ENCODE assay signal across 9 cellular contexts in genomic region chr2:187497858-187498463, GRCh38. TPM values are rescaled to one million over a fixed set of nuclear protein-coding genes. Genes with fewer than 3 reads are reported as not detected.
DNase-seq lines count a peak whose midpoint lies in the region; ATAC-seq and TF ChIP-seq lines count a peak whose summit lies in the region.
"Had no signal": no experiment of that assay in that cellular context is flagged by ENCODE, and none has a peak within 500 bp of the region (broad histone marks: within the 10 kb centered on the region; RNA-seq: fewer than 3 reads in every experiment).

No MANE protein-coding gene starts in this region.

- no peak overlapping the region for H3K4me2 ChIP-seq in H9 (ENCODE audit: insufficient read depth, insufficient read length, low read length)

- H2BK20ac ChIP-seq in H9 (ENCODE audit: low read depth, low read length, poor library complexity, severe bottlenecking), result no peak overlapping the region

- H3K9me3 ChIP-seq in H9 (ENCODE audit: control insufficient read depth, low read depth, low read length) (peaks cover 14% of the 10 kb centered on the region), adipocyte (ENCODE audit: control insufficient read depth, low read length) (no peaks in the 10 kb centered on the region)
- H3K9me3 ChIP-seq: SJCRH30 had no signal

- H4K20me1 ChIP-seq in H9 (ENCODE audit: control insufficient read depth, insufficient read depth, insufficient read length), result no peaks in the 10 kb centered on the region

- no peaks in the 10 kb centered on the region for H3K27me3 ChIP-seq in H9 (ENCODE audit: insufficient read depth, low read length)
- H3K27me3 ChIP-seq in adipocyte (replicated peaks; ENCODE audit: control insufficient read depth, insufficient read depth, low read length), result no peaks in the 10 kb centered on the region
- H3K27me3 ChIP-seq: SJCRH30 had no signal

- no peaks in the 10 kb centered on the region for H3K79me2 ChIP-seq in H9 (ENCODE audit: insufficient read depth, low read length)

- no peak overlapping the region for H4K5ac ChIP-seq in H9 (ENCODE audit: insufficient read length, low read depth, low read length)

- no peak overlapping the region for H2BK5ac ChIP-seq in H9 (ENCODE audit: insufficient read length, low read length)

- peaks cover 14% of the 10 kb centered on the region for H3K36me3 ChIP-seq in adipocyte (ENCODE audit: control insufficient read depth, insufficient read depth, low read length, severe bottlenecking)

- no peak overlapping the region for H2AFZ ChIP-seq in H9 (ENCODE audit: low read length)

- no peak overlapping the region for H2BK12ac ChIP-seq in H9 (ENCODE audit: insufficient read length, low read depth, low read length)

- no peak overlapping the region for H3K23ac ChIP-seq in H9 (ENCODE audit: insufficient read length, low read depth, low read length)

- peak; percentile 8 for DNase-seq in AG10803 (ENCODE audit: low read depth)
- DNase-seq in H9, result no peak
- DNase-seq in adipocyte (ENCODE audit: low read depth), result peak; percentile 73
- peak; percentile 4 for DNase-seq in kidney tubule cell (ENCODE audit: low spot score)
- DNase-seq in NCI-H1436 treated with DMSO at 0.1 percent for 48 hours (lab: John Stamatoyannopoulos, UW), result no peak
- DNase-seq in activated CD8-positive, alpha-beta memory T cell treated with anti-CD3 and anti-CD28 coated beads, Interleukin-2, amount 50 U/mL, for 48 hours, result no peak

- H3K18ac ChIP-seq in H9 (ENCODE audit: insufficient read length, low read depth, low read length), result no peak overlapping the region

- peaks cover 5 to 12% of the 10 kb centered on the region in 2 experiments; a peak in 3 of 4 replicates for H3K4me1 Mint-ChIP-seq in H9

- H3K27ac Mint-ChIP-seq in H9, result no peak overlapping the region

- H2BK15ac ChIP-seq in H9 (ENCODE audit: low read depth, low read length), result no peak overlapping the region

- H3K27ac ChIP-seq in H9 (ENCODE audit: insufficient read length, low read depth, low read length), result no peak overlapping the region
- H3K27ac ChIP-seq: SJCRH30 had no signal

- no CpG with 5 or more reads among the region's 1 CpG for WGBS in H9 (ENCODE audit: extremely low coverage, insufficient read length, low lambda C conversion rate)

- H2BK120ac ChIP-seq in H9 (ENCODE audit: low read depth, low read length, poor library complexity, severe bottlenecking), result no peak overlapping the region

- TF ChIP-seq CTCF in AG10803 (conservative IDR thresholded peaks at IDR 0.05; ENCODE audit: low read length) (peak; percentile 65), H9 (conservative IDR thresholded peaks at IDR 0.05) (peak; percentile 74)

- no peak overlapping the region for H4K8ac ChIP-seq in H9 (replicated peaks; ENCODE audit: insufficient read length, low read depth, low read length)

- peaks cover 9 to 19% (median 15%) of the 10 kb centered on the region in 3 experiments for H3K36me3 Mint-ChIP-seq in H9 (ENCODE audit: insufficient read depth in 1 of 3, low read depth in 3 of 3)

- no peaks in the 10 kb centered on the region; the same call in 1 of the 2 replicates for H3K27me3 Mint-ChIP-seq in H9 (ENCODE audit: low read depth)

- H3K4me1 ChIP-seq in H9 (ENCODE audit: insufficient read depth, low read length), result no peaks in the 10 kb centered on the region
- H3K4me1 ChIP-seq in adipocyte (ENCODE audit: control insufficient read depth, insufficient read depth, low read length), result peaks cover 14% of the 10 kb centered on the region
- H3K4me1 ChIP-seq: SJCRH30 had no signal

- H2AK5ac ChIP-seq in H9 (ENCODE audit: insufficient read length, low read length), result no peak overlapping the region

- no peak for ATAC-seq in GM19351 (IDR thresholded peaks at IDR 0.05; ENCODE audit: unreplicated experiment)
- ATAC-seq in GM19023 (IDR thresholded peaks at IDR 0.05; ENCODE audit: unreplicated experiment), result no peak

- no peak overlapping the region for H3K4ac ChIP-seq in H9 (ENCODE audit: low read depth, low read length)

- no peak overlapping the region for H3K14ac ChIP-seq in H9 (ENCODE audit: insufficient read depth, low read length)

- no peak overlapping the region for H3K4me3 ChIP-seq in AG10803 (ENCODE audit: low read length)
- H3K4me3 ChIP-seq in adipocyte (ENCODE audit: low read length), result no peak overlapping the region
- H3K4me3 ChIP-seq: SJCRH30 had no signal

- no peaks in the 10 kb centered on the region for H3K23me2 ChIP-seq in H9 (ENCODE audit: insufficient read length, low read depth, low read length, poor library complexity, severe bottlenecking)

- H3K79me1 ChIP-seq in H9 (ENCODE audit: insufficient read depth, low read depth, low read length, poor library complexity, severe bottlenecking), result no peaks in the 10 kb centered on the region

- no peak overlapping the region for H3T11ph ChIP-seq in H9 (ENCODE audit: low read length)

- H3K9ac ChIP-seq in H9 (ENCODE audit: extremely low read depth, insufficient read length, low read length) (no peak overlapping the region), adipocyte (ENCODE audit: low read length) (no peak overlapping the region)

- H3K56ac ChIP-seq in H9 (ENCODE audit: insufficient read length, low read depth, low read length), result no peak overlapping the region

- peaks cover 14 to 15% of the 10 kb centered on the region in 2 experiments for H3K9me3 Mint-ChIP-seq in H9

- H3K4me3 Mint-ChIP-seq in H9, result no peak overlapping the region

- no peak overlapping the region for H4K91ac ChIP-seq in H9 (ENCODE audit: insufficient read length, low read depth, low read length)

RNA-seq across cellular contexts. Expression of gene CALCRL, which starts 49.9 kb away (rescaled TPM):
- 1.4 and 1.7 TPM in 2 replicates for total RNA-seq in H9 (2021)

RNA-seq across cellular contexts. Expression of gene TFPI, which starts 56.3 kb away (rescaled TPM):
- total RNA-seq in H9 (2021), result 5.7 and 5.8 TPM in 2 replicates

Comparison
In these comparisons a context has a peak if more than half of its experiments do, and no peak if none do; other contexts are left out.
1. DNase-seq: peak in AG10803 (single experiment), adipocyte (single experiment) and kidney tubule cell (single experiment); none in H9 (single experiment), NCI-H1436 treated with DMSO at 0.1 percent for 48 hours (single experiment) and activated CD8-positive, alpha-beta memory T cell treated with anti-CD3 and anti-CD28 coated beads, Interleukin-2, amount 50 U/mL, for 48 hours (single experiment).